1 cellular context compared by ENCODE assay signal in genomic region chr16:31032736-31033708, GRCh38.
A peak's percentile ranks its signal among the peaks of the same experiment; 100 is the strongest.
TF ChIP-seq lines count a peak whose summit lies in the region.

A gene with protein sequence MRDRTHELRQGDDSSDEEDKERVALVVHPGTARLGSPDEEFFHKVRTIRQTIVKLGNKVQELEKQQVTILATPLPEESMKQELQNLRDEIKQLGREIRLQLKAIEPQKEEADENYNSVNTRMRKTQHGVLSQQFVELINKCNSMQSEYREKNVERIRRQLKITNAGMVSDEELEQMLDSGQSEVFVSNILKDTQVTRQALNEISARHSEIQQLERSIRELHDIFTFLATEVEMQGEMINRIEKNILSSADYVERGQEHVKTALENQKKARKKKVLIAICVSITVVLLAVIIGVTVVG (plus strand): TSS chr16:31033558. CDS start chr16:31033806, 248 bp downstream.

TF ChIP-seq in HepG2, 621 proteins besides CTCF, POLR2A, EP300 and RAD21 (continued from another document and continues in another):
- no peak for TF ChIP-seq RERE (CRISPR knock-in tag; IDR thresholded peaks at IDR 0.05; ENCODE audit: low read depth)
- no peak for TF ChIP-seq NPAS2 (CRISPR knock-in tag; IDR thresholded peaks at IDR 0.05; ENCODE audit: borderline replicate concordance)
- no peak for TF ChIP-seq ZNF10 (CRISPR knock-in tag; IDR thresholded peaks at IDR 0.05; ENCODE audit: borderline replicate concordance, low read depth)
- TF ChIP-seq JUNB (CRISPR knock-in tag; IDR thresholded peaks at IDR 0.05; ENCODE audit: borderline replicate concordance): no peak
- TF ChIP-seq ZNF691 (CRISPR knock-in tag; IDR thresholded peaks at IDR 0.05; ENCODE audit: borderline replicate concordance, low read depth): no peak
- peak; percentile 94 for TF ChIP-seq ZNF33B (CRISPR knock-in tag; IDR thresholded peaks at IDR 0.05)
- no peak for TF ChIP-seq ZNF850 (CRISPR knock-in tag; conservative IDR thresholded peaks at IDR 0.05)
- TF ChIP-seq, protein P1, sequence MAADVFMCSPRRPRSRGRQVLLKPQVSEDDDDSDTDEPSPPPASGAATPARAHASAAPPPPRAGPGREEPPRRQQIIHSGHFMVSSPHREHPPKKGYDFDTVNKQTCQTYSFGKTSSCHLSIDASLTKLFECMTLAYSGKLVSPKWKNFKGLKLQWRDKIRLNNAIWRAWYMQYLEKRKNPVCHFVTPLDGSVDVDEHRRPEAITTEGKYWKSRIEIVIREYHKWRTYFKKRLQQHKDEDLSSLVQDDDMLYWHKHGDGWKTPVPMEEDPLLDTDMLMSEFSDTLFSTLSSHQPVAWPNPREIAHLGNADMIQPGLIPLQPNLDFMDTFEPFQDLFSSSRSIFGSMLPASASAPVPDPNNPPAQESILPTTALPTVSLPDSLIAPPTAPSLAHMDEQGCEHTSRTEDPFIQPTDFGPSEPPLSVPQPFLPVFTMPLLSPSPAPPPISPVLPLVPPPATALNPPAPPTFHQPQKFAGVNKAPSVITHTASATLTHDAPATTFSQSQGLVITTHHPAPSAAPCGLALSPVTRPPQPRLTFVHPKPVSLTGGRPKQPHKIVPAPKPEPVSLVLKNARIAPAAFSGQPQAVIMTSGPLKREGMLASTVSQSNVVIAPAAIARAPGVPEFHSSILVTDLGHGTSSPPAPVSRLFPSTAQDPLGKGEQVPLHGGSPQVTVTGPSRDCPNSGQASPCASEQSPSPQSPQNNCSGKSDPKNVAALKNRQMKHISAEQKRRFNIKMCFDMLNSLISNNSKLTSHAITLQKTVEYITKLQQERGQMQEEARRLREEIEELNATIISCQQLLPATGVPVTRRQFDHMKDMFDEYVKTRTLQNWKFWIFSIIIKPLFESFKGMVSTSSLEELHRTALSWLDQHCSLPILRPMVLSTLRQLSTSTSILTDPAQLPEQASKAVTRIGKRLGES (CRISPR knock-in tag; IDR thresholded peaks at IDR 0.05; ENCODE audit: borderline replicate concordance): no peak
- TF ChIP-seq, protein P2, sequence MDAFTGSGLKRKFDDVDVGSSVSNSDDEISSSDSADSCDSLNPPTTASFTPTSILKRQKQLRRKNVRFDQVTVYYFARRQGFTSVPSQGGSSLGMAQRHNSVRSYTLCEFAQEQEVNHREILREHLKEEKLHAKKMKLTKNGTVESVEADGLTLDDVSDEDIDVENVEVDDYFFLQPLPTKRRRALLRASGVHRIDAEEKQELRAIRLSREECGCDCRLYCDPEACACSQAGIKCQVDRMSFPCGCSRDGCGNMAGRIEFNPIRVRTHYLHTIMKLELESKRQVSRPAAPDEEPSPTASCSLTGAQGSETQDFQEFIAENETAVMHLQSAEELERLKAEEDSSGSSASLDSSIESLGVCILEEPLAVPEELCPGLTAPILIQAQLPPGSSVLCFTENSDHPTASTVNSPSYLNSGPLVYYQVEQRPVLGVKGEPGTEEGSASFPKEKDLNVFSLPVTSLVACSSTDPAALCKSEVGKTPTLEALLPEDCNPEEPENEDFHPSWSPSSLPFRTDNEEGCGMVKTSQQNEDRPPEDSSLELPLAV (CRISPR knock-in tag; conservative IDR thresholded peaks at IDR 0.05; ENCODE audit: low read depth): no peak
- no peak; the same call in 1 of the 2 replicates for TF ChIP-seq ZNF839 (CRISPR knock-in tag; IDR thresholded peaks at IDR 0.05; ENCODE audit: borderline replicate concordance)
- peak; percentile 63 for TF ChIP-seq UBTF (CRISPR knock-in tag; IDR thresholded peaks at IDR 0.05)
- no peak for TF ChIP-seq ZFP36 (IDR thresholded peaks at IDR 0.05; ENCODE audit: borderline replicate concordance, low read depth, low read length, partially characterized antibody)
- TF ChIP-seq, protein P3, sequence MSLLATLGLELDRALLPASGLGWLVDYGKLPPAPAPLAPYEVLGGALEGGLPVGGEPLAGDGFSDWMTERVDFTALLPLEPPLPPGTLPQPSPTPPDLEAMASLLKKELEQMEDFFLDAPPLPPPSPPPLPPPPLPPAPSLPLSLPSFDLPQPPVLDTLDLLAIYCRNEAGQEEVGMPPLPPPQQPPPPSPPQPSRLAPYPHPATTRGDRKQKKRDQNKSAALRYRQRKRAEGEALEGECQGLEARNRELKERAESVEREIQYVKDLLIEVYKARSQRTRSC (CRISPR knock-in tag; IDR thresholded peaks at IDR 0.05; ENCODE audit: low read depth): 0 out of 2 replicates have a peak, but pooled peaks have one; percentile 18
- TF ChIP-seq ZNF512 (CRISPR knock-in tag; IDR thresholded peaks at IDR 0.05): no peak
- TF ChIP-seq, protein P4, sequence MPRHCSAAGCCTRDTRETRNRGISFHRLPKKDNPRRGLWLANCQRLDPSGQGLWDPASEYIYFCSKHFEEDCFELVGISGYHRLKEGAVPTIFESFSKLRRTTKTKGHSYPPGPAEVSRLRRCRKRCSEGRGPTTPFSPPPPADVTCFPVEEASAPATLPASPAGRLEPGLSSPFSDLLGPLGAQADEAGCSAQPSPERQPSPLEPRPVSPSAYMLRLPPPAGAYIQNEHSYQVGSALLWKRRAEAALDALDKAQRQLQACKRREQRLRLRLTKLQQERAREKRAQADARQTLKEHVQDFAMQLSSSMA (CRISPR knock-in tag; IDR thresholded peaks at IDR 0.05): peak; percentile 97
- TF ChIP-seq SOX6 (IDR thresholded peaks at IDR 0.05): no peak
- TF ChIP-seq SOX6 (CRISPR knock-in tag; IDR thresholded peaks at IDR 0.05): peak; percentile 67; the same call in 1 of the 2 replicates
- TF ChIP-seq ZNF883 (CRISPR knock-in tag; IDR thresholded peaks at IDR 0.05; ENCODE audit: not compliant biosample characterization): peak; percentile 99
- TF ChIP-seq TBP (CRISPR knock-in tag; IDR thresholded peaks at IDR 0.05): 0 out of 2 replicates have a peak, but pooled peaks have one; percentile 45
- TF ChIP-seq ZGPAT (CRISPR knock-in tag; IDR thresholded peaks at IDR 0.05): peak; percentile 84
- no peak for TF ChIP-seq SNAPC2 (CRISPR knock-in tag; IDR thresholded peaks at IDR 0.05)
- peak; percentile 79; the same call in 1 of the 2 replicates for TF ChIP-seq TMF1 (CRISPR knock-in tag; IDR thresholded peaks at IDR 0.05; ENCODE audit: low read depth)
- TF ChIP-seq ZBTB33 (CRISPR knock-in tag; IDR thresholded peaks at IDR 0.05): peak; percentile 44; the same call in 1 of the 2 replicates
- TF ChIP-seq POGZ (CRISPR knock-in tag; IDR thresholded peaks at IDR 0.05): 0 out of 2 replicates have a peak, but pooled peaks have one; percentile 40
- peak; percentile 94 for TF ChIP-seq SALL1 (CRISPR knock-in tag; IDR thresholded peaks at IDR 0.05)
- TF ChIP-seq ZNF549 (CRISPR knock-in tag; IDR thresholded peaks at IDR 0.05): no peak
- TF ChIP-seq ATF7 (IDR thresholded peaks at IDR 0.05): peak; percentile 75
- peak; percentile 85 for TF ChIP-seq ATF7 (CRISPR knock-in tag; IDR thresholded peaks at IDR 0.05)
- no peak; the same call in 1 of the 2 replicates for TF ChIP-seq MIXL1 (CRISPR knock-in tag; IDR thresholded peaks at IDR 0.05)
- TF ChIP-seq ZNF510 (CRISPR knock-in tag; IDR thresholded peaks at IDR 0.05; ENCODE audit: low read depth): no peak
- TF ChIP-seq ZNF644 (CRISPR knock-in tag; IDR thresholded peaks at IDR 0.05; ENCODE audit: low read depth): no peak
- no peak for TF ChIP-seq ZEB1 (IDR thresholded peaks at IDR 0.05; ENCODE audit: insufficient replicate concordance, low read depth)
- TF ChIP-seq GTF3A (CRISPR knock-in tag; conservative IDR thresholded peaks at IDR 0.05): 0 out of 2 replicates have a peak, but pooled peaks have one; percentile 62
- no peak for TF ChIP-seq ZNF496 (CRISPR knock-in tag; IDR thresholded peaks at IDR 0.05; ENCODE audit: insufficient replicate concordance)
- TF ChIP-seq HMG20A (CRISPR knock-in tag; IDR thresholded peaks at IDR 0.05; ENCODE audit: borderline replicate concordance): 0 out of 2 replicates have a peak, but pooled peaks have one; percentile 28
